ENCODE assay signal across 26 cellular contexts in the genomic region with DNA sequence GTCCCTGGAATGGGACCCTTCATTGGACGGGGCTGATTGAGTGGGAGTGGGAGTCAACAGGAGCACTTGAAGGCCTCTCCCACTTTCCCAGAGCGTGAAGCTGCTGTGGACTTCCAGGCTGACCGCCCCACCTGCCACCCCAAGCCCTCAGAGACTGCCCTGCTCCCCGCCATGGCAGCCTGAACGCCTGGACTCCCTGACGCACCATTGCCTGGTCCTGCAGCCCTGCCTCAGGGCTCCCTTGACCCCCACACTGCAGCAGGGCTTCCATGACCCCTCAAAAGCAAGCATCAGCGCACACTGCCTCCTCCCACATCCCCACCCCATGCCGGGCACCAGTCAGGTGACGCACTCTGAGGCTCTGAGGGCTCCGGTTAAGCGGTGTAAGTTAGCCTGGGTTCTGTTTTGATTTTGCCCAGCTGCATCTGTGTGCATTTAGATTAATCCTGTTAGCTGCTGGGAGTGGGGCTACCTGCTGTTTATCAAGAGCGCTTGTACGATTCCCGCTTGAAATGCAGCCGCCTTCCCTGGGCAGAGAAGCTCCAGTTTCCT. TPM values are rescaled to one million over a fixed set of nuclear protein-coding genes. Genes with fewer than 3 reads are reported as not detected.
"Had no signal": no experiment of that assay in that cellular context is flagged by ENCODE, and none has a peak within 500 bp of the region (broad histone marks: within the 10 kb centered on the region; RNA-seq: fewer than 3 reads in every experiment).

No MANE protein-coding gene starts in this region.

- FAIRE-seq: islet of Langerhans had no signal

- H3K36me3 ChIP-seq: brain microvascular endothelial cell, colonic mucosa, tibial nerve, uterus had no signal

- H3K36me3 Mint-ChIP-seq: activated naive CD4-positive, alpha-beta T cell treated with anti-CD3 and anti-CD28 coated beads, Interleukin-2, amount 10 ng/mL, durations not matched to agents 7 days and 5 days; mesothelial cell of epicardium had no signal

- H3K4me3 ChIP-seq: colonic mucosa, lung, tibial nerve, uterus had no signal

- H3K4me1 Mint-ChIP-seq: activated naive CD4-positive, alpha-beta T cell treated with anti-CD3 and anti-CD28 coated beads, Interleukin-2, amount 10 ng/mL, durations not matched to agents 7 days and 5 days; activated naive CD8-positive, alpha-beta T cell treated with anti-CD3 and anti-CD28 coated beads, Interleukin-2, amount 50 U/mL, for 24 hours; central memory CD8-positive, alpha-beta T cell had no signal

- H3K9me3 Mint-ChIP-seq: activated naive CD4-positive, alpha-beta T cell treated with anti-CD3 and anti-CD28 coated beads, Interleukin-2, amount 10 ng/mL, durations not matched to agents 7 days and 5 days; activated naive CD8-positive, alpha-beta T cell treated with anti-CD3 and anti-CD28 coated beads, Interleukin-2, amount 50 U/mL, for 24 hours; central memory CD8-positive, alpha-beta T cell; endodermal cell; mesothelial cell of epicardium; nephron; stimulated activated naive CD8-positive, alpha-beta T cell treated with anti-CD3 and anti-CD28 coated beads, Interleukin-15, Interleukin-2, amounts not matched to agents 100 ng/mL and 50 ng/mL, for 24 hours had no signal

- H3K4me1 ChIP-seq: colonic mucosa, tibial nerve, uterus had no signal

- H3K4me3 Mint-ChIP-seq: activated naive CD4-positive, alpha-beta T cell treated with anti-CD3 and anti-CD28 coated beads, Interleukin-2, amount 10 ng/mL, durations not matched to agents 7 days and 5 days; activated naive CD8-positive, alpha-beta T cell treated with anti-CD3 and anti-CD28 coated beads, Interleukin-2, amount 50 U/mL, for 24 hours; central memory CD8-positive, alpha-beta T cell; endodermal cell; mesothelial cell of epicardium; nephron; stimulated activated naive CD8-positive, alpha-beta T cell treated with anti-CD3 and anti-CD28 coated beads, Interleukin-15, Interleukin-2, amounts not matched to agents 100 ng/mL and 50 ng/mL, for 24 hours had no signal

- H3K27me3 ChIP-seq: colonic mucosa, uterus had no signal

- DNase-seq: activated CD4-positive, alpha-beta T cell treated with anti-CD3 and anti-CD28 coated beads for 48 hours; activated CD4-positive, CD25-positive, alpha-beta regulatory T cell; activated CD8-positive, alpha-beta memory T cell treated with anti-CD3 and anti-CD28 coated beads, Interleukin-2, amount 50 U/mL, for 4 hours; activated effector memory CD4-positive, alpha-beta T cell treated with Interleukin-2 at 50 U/mL for 16 hours; activated naive CD4-positive, alpha-beta T cell treated with anti-CD3 and anti-CD28 coated beads, Interleukin-2, amount 10 ng/mL, durations not matched to agents 7 days and 5 days; activated naive CD8-positive, alpha-beta T cell treated with anti-CD3 and anti-CD28 coated beads, Interleukin-2, amount 50 U/mL, for 24 hours; activated T-cell treated with anti-CD3 and anti-CD28 coated beads, Interleukin-2, amount 50 U/mL, for 48 hours; anterior cingulate cortex; brain microvascular endothelial cell; colonic mucosa; foreskin melanocyte; glutamatergic neuron; hippocampal formation; left colon; nucleus accumbens; stimulated activated CD4-positive, alpha-beta T cell treated with anti-CD3 and anti-CD28 coated beads, Interleukin-2, amount 100 ng/mL, for 24 hours; uterus had no signal

- H3K27ac Mint-ChIP-seq: activated naive CD4-positive, alpha-beta T cell treated with anti-CD3 and anti-CD28 coated beads, Interleukin-2, amount 10 ng/mL, durations not matched to agents 7 days and 5 days; activated naive CD8-positive, alpha-beta T cell treated with anti-CD3 and anti-CD28 coated beads, Interleukin-2, amount 50 U/mL, for 24 hours; endodermal cell; mesothelial cell of epicardium; stimulated activated naive CD8-positive, alpha-beta T cell treated with anti-CD3 and anti-CD28 coated beads, Interleukin-15, Interleukin-2, amounts not matched to agents 100 ng/mL and 50 ng/mL, for 24 hours had no signal

- H3K9me3 ChIP-seq: colonic mucosa, tibial nerve, uterus had no signal

- ATAC-seq: left colon had no signal

- H3K27ac ChIP-seq: brain microvascular endothelial cell, colonic mucosa, epithelial cell of prostate, tibial nerve, uterus had no signal

RNA-seq across cellular contexts. Expression of gene TRIM29, which starts 39.3 kb away (rescaled TPM):
- total RNA-seq: endodermal cell had no signal
